1 cellular context compared by ENCODE assay signal in genomic region chr4:79174855-79175254, GRCh38.
TF ChIP-seq lines count a peak whose summit lies in the region.

No MANE protein-coding gene starts in this region.

TF ChIP-seq in IMR-90, 13 proteins besides CTCF, POLR2A, EP300 and RAD21 (continued from another document):
- TF ChIP-seq FOS (IDR thresholded peaks at IDR 0.05; ENCODE audit: low read depth, low read length) (no peak), BHLHE40 (IDR thresholded peaks at IDR 0.05; ENCODE audit: low read depth, low read length) (no peak)
